ENCODE assay signal across 1 cellular context in the genomic region with DNA sequence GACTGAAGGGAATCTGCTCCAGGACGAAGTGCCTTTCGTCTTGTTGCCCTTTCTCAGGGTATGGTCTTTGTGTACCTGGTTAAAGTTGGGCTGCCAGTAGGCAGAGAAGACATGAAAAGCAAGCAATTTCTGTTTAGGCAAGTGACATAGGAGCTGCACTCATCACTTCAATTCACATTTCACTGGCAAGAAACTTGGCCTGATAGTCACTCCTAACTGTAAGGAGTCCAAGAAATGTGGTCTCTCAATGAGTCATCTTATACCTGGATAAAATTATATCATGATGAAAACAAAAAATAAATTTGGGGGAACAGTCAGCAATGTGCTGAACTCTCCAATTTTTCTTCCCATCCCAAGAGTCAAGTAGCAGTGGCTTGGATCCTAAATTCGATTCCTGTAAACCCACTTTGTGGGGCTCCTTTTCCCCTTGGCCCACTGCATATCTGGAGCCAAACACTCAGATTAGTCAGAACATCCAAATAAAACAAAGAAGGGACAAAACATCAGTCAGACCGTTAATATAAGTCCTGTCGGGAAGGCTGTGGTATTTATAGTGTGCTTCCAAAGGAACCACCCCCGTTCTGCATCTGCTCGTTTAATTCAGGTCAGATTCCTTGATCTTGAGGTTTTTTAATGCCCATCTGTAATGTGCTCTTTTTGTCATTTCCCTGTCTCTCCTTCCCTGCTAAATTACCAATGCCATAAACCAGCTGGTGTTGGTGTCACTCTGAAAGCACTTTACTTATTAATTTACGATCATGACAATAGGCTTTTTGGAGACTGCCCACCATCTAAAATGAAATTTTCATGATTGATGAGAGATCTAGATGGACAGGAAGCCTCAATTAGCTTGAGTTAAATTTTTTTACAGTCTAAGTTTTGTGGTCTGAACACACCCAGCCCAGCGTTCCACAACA.
TF ChIP-seq lines count a peak whose summit lies in the region.

No MANE protein-coding gene starts in this region.

TF ChIP-seq in HEK293, 187 proteins besides CTCF, POLR2A, EP300 and RAD21 (continued from another document):
- TF ChIP-seq, protein P1, sequence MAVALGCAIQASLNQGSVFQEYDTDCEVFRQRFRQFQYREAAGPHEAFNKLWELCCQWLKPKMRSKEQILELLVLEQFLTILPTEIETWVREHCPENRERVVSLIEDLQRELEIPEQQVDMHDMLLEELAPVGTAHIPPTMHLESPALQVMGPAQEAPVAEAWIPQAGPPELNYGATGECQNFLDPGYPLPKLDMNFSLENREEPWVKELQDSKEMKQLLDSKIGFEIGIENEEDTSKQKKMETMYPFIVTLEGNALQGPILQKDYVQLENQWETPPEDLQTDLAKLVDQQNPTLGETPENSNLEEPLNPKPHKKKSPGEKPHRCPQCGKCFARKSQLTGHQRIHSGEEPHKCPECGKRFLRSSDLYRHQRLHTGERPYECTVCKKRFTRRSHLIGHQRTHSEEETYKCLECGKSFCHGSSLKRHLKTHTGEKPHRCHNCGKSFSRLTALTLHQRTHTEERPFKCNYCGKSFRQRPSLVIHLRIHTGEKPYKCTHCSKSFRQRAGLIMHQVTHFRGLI (tag by site-specific recombination; IDR thresholded peaks at IDR 0.05): 0 out of 2 replicates have a peak, but pooled peaks have one; percentile 9
- no peak for TF ChIP-seq PRDM4 (tag by site-specific recombination; IDR thresholded peaks at IDR 0.05)
- no peak for TF ChIP-seq ZNF621 (tag by site-specific recombination; IDR thresholded peaks at IDR 0.05)
- TF ChIP-seq ZNF654 (tag by site-specific recombination; IDR thresholded peaks at IDR 0.05; ENCODE audit: low read depth): no peak
- no peak for TF ChIP-seq ZNF777 (tag by site-specific recombination; IDR thresholded peaks at IDR 0.05; ENCODE audit: borderline replicate concordance)
- no peak for TF ChIP-seq ZNF792 (tag by site-specific recombination; IDR thresholded peaks at IDR 0.05)
- TF ChIP-seq ZNF514 (tag by site-specific recombination; IDR thresholded peaks at IDR 0.05): no peak
- peak; percentile 61; the same call in 1 of the 2 replicates for TF ChIP-seq SP7 (tag by site-specific recombination; IDR thresholded peaks at IDR 0.05)
- no peak for TF ChIP-seq ZNF48 (tag by site-specific recombination; IDR thresholded peaks at IDR 0.05)
- TF ChIP-seq ZNF146 (tag by site-specific recombination; IDR thresholded peaks at IDR 0.05): no peak
- TF ChIP-seq GLIS1 (tag by site-specific recombination; IDR thresholded peaks at IDR 0.05): no peak
- no peak for TF ChIP-seq PRDM10 (tag by site-specific recombination; IDR thresholded peaks at IDR 0.05)
- TF ChIP-seq ZNF529 (tag by site-specific recombination; IDR thresholded peaks at IDR 0.05; ENCODE audit: insufficient replicate concordance): no peak
- no peak for TF ChIP-seq ZNF544 (tag by site-specific recombination; IDR thresholded peaks at IDR 0.05)
